8 cellular contexts compared by ENCODE assay signal in genomic region chr18:12376718-12377555, GRCh38. TPM values are rescaled to one million over a fixed set of nuclear protein-coding genes. Genes with fewer than 3 reads are reported as not detected.
DNase-seq lines count a peak whose midpoint lies in the region; ATAC-seq and TF ChIP-seq lines count a peak whose summit lies in the region.

AFG3L2 (minus strand) TSS chr18:12377227; CDS start chr18:12377082, 145 bp downstream.

- peaks cover 18% of the 10 kb centered on the region for H4K20me1 ChIP-seq in hepatocyte (ENCODE audit: insufficient read depth, poor library complexity, severe bottlenecking)

- peak within 1 kb of the TSS; percentile 99 for H3K27ac ChIP-seq in hepatocyte

- peaks cover 46% of the 10 kb centered on the region for H3K79me2 ChIP-seq in hepatocyte

- H3K27me3 ChIP-seq in hepatocyte: no peaks in the 10 kb centered on the region

- H2AFZ ChIP-seq in hepatocyte: peak within 1 kb of the TSS; percentile 67

- peak; percentile 83 for ATAC-seq in GM18519 (IDR thresholded peaks at IDR 0.05; ENCODE audit: low FRiP score, unreplicated experiment)
- ATAC-seq in HG03045 (IDR thresholded peaks at IDR 0.05; ENCODE audit: unreplicated experiment): peak; percentile 87

- H3K36me3 ChIP-seq in hepatocyte (replicated peaks; ENCODE audit: insufficient read depth, low read depth): no peaks in the 10 kb centered on the region

- H3K4me3 ChIP-seq in hepatocyte: peak within 1 kb of the TSS; percentile 76

- H3K9me2 ChIP-seq in hepatocyte (replicated peaks; ENCODE audit: insufficient read depth): no peaks in the 10 kb centered on the region

- H3K9me3 ChIP-seq in hepatocyte (ENCODE audit: low read depth): no peaks in the 10 kb centered on the region

- DNase-seq in NCI-H2081 treated with DMSO at 0.1 percent for 48 hours (lab: John Stamatoyannopoulos, UW) (peak; percentile 87), T1000 (lab: John Stamatoyannopoulos, UW) (peak; percentile 96), astrocyte of the hippocampus (ENCODE audit: low read depth, low spot score) (peak; percentile 100), hepatocyte (ENCODE audit: low spot score) (peak; percentile 84), retina (peak; percentile 92), islet precursor cell (no peak)

- peaks cover 19% of the 10 kb centered on the region for H3K4me1 ChIP-seq in hepatocyte (ENCODE audit: insufficient read depth)

- WGBS in hepatocyte (ENCODE audit: low lambda C conversion rate, missing lambda C conversion rate): under 1% methylated on average over 45 of the region's 104 CpGs

- H3K4me2 ChIP-seq in hepatocyte: peak within 1 kb of the TSS; percentile 96

- no peak for TF ChIP-seq CTCF in hepatocyte (IDR thresholded peaks at IDR 0.05; ENCODE audit: poor library complexity)

RNA-seq across cellular contexts. Expression of gene AFG3L2, which starts in this region (rescaled TPM):
- 60.2 and 60.8 TPM in 2 replicates for total RNA-seq in hepatocyte
- 43.0 and 44.1 TPM in 2 replicates for polyA plus RNA-seq in hepatocyte
